In genomic region chr4:51842554-51843308, GRCh38 we compare ENCODE assay signal across 8 cellular contexts. TPM values are rescaled to one million over a fixed set of nuclear protein-coding genes. Genes with fewer than 3 reads are reported as not detected.
A peak's percentile ranks its signal among the peaks of the same experiment; 100 is the strongest.
DNase-seq lines count a peak whose midpoint lies in the region; ATAC-seq lines count a peak whose summit lies in the region.

Gene DCUN1D4 (plus strand): TSS chr4:51843153. CDS start chr4:51843243, 90 bp downstream.

- no peaks in the 10 kb centered on the region for H3K27me3 ChIP-seq in CD4-positive, CD25-positive, alpha-beta regulatory T cell (ENCODE audit: control insufficient read depth, insufficient read depth, low read length)

- ATAC-seq in CD4-positive, CD25-positive, alpha-beta regulatory T cell (ENCODE audit: low read depth in 2 of 2), result peak; percentile 90 to 91
- ATAC-seq in GM19395 (IDR thresholded peaks at IDR 0.05; ENCODE audit: unreplicated experiment), result peak; percentile 90
- ATAC-seq in HG03565 (IDR thresholded peaks at IDR 0.05; ENCODE audit: unreplicated experiment), result peak; percentile 95
- peak; percentile 82 for ATAC-seq in left lobe of liver

- no peaks in the 10 kb centered on the region for H3K9me3 Mint-ChIP-seq in CD4-positive, CD25-positive, alpha-beta regulatory T cell
- no peaks in the 10 kb centered on the region for H3K9me3 Mint-ChIP-seq in dendritic cell treated with granulocyte-macrophage colony-stimulating factor and Interleukin-4, amounts not matched to agents 40 ng/mL and 50 ng/mL, for 4 days

- H3K4me3 Mint-ChIP-seq in CD4-positive, CD25-positive, alpha-beta regulatory T cell, result peak within 1 kb of the TSS; percentile 94 to 100 (median 98)
- peak within 1 kb of the TSS; percentile 93 for H3K4me3 Mint-ChIP-seq in dendritic cell treated with granulocyte-macrophage colony-stimulating factor and Interleukin-4, amounts not matched to agents 40 ng/mL and 50 ng/mL, for 4 days

- peak within 1 kb of the TSS; percentile 84 for H3K4me3 ChIP-seq in CD4-positive, CD25-positive, alpha-beta regulatory T cell (ENCODE audit: low read depth, low read length)

- no peaks in the 10 kb centered on the region for H3K36me3 Mint-ChIP-seq in CD4-positive, CD25-positive, alpha-beta regulatory T cell
- peaks cover 25% of the 10 kb centered on the region for H3K36me3 Mint-ChIP-seq in dendritic cell treated with granulocyte-macrophage colony-stimulating factor and Interleukin-4, amounts not matched to agents 40 ng/mL and 50 ng/mL, for 4 days (ENCODE audit: low read depth)

- H3K9me3 ChIP-seq in CD4-positive, CD25-positive, alpha-beta regulatory T cell (ENCODE audit: control insufficient read depth in 2 of 2, low read length in 2 of 2), result no peaks in the 10 kb centered on the region

- no peaks in the 10 kb centered on the region for H3K36me3 ChIP-seq in CD4-positive, CD25-positive, alpha-beta regulatory T cell (ENCODE audit: control insufficient read depth, insufficient read depth, low read length)

- intact Hi-C loops in dendritic cell treated with granulocyte-macrophage colony-stimulating factor and Interleukin-4, amounts not matched to agents 40 ng/mL and 50 ng/mL, for 4 days (cut with micrococcal nuclease), result loop anchor here (5.0 to 10.0 kb wide), 2 partner anchors 55 to 1522 kb away; partner anchors contain the start of gene SCFD2

- peak; percentile 96 to 99 (median 96) for DNase-seq in CD4-positive, CD25-positive, alpha-beta regulatory T cell
- DNase-seq in NCI-H774 (lab: John Stamatoyannopoulos, UW) (peak; percentile 99), left lobe of liver (ENCODE audit: low spot score) (peak; percentile 100)
- peak; percentile 96 to 97 for DNase-seq in activated CD4-positive, alpha-beta T cell treated with anti-CD3 and anti-CD28 coated beads, Interleukin-2, amount 50 U/mL, for 4 hours
- DNase-seq in stimulated activated CD4-positive, alpha-beta T cell treated with anti-CD3 and anti-CD28 coated beads, Interleukin-2, amount 100 ng/mL, for 4 hours (ENCODE audit: low read depth), result peak; percentile 95

- peaks cover 20% of the 10 kb centered on the region for H3K4me1 ChIP-seq in CD4-positive, CD25-positive, alpha-beta regulatory T cell (ENCODE audit: control insufficient read depth, insufficient read depth, low read length, poor library complexity, severe bottlenecking)

- peak within 1 kb of the TSS; percentile 80 for H3K27ac ChIP-seq in CD4-positive, CD25-positive, alpha-beta regulatory T cell (ENCODE audit: insufficient read depth, low read length, poor library complexity, severe bottlenecking)

- H3K4me1 Mint-ChIP-seq in CD4-positive, CD25-positive, alpha-beta regulatory T cell, result peaks cover 21 to 30% (median 27%) of the 10 kb centered on the region in 4 donors
- peaks cover 17% of the 10 kb centered on the region for H3K4me1 Mint-ChIP-seq in dendritic cell treated with granulocyte-macrophage colony-stimulating factor and Interleukin-4, amounts not matched to agents 40 ng/mL and 50 ng/mL, for 4 days (ENCODE audit: low read depth)

- H3K27me3 Mint-ChIP-seq in CD4-positive, CD25-positive, alpha-beta regulatory T cell, result peaks cover 13% of the 10 kb centered on the region
- peaks cover 13% of the 10 kb centered on the region for H3K27me3 Mint-ChIP-seq in dendritic cell treated with granulocyte-macrophage colony-stimulating factor and Interleukin-4, amounts not matched to agents 40 ng/mL and 50 ng/mL, for 4 days

- H3K27ac Mint-ChIP-seq in CD4-positive, CD25-positive, alpha-beta regulatory T cell, result peak within 1 kb of the TSS; percentile 82 to 97 (median 96)
- H3K27ac Mint-ChIP-seq in dendritic cell treated with granulocyte-macrophage colony-stimulating factor and Interleukin-4, amounts not matched to agents 40 ng/mL and 50 ng/mL, for 4 days, result peak within 1 kb of the TSS; percentile 86

RNA-seq across cellular contexts. Expression of gene DCUN1D4, which starts in this region (rescaled TPM):
- total RNA-seq in CD4-positive, CD25-positive, alpha-beta regulatory T cell, result 28.1 TPM
- polyA plus RNA-seq in CD4-positive, CD25-positive, alpha-beta regulatory T cell, result 10 to 100 TPM in 3 of 4 donors, 1 to 10 TPM in 1; 9.7 to 18.5 (median 17.1) TPM
- 43.8 TPM for total RNA-seq in left lobe of liver

Comparison
In these comparisons a context has a peak if more than half of its experiments do, and no peak if none do; other contexts are left out.
1. Peak in every context shown above with its lines: DNase-seq, ATAC-seq, H3K4me3 ChIP-seq and H3K27ac ChIP-seq.